ENCODE assay signal across 1 cellular context in the genomic region with DNA sequence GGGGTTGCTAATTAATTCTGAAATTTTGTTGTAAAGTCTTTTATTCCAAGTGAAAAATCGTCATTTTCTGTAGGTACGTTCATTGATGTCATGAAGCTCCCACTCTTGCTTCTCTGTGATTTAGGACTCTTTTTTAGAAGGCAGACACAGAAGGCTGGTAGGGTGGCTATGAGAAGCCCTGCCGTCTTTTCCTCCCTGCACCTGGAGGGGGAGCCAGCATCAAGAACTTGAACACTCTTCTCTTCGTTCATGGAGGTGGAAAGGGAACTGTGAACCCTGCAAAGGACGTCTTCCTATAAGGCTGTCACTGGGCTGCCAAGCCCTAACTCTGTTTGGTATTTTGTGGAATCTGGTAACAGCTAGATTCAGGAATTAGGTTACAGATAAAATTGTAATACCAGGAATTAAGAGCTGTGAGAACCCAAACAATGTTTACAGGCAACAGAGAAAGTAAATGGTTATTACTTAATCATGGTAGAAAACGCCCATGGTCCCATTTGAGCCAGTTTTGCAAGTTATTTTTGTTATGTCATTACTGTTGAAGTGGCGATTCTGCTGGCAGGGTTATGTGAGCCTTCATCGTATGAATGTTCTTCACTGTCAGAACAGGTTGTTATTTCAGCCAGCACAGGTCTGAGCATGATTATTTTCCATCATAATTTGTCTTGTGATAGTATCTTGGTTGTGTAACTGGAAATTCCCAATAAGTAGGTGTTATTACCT.
TF ChIP-seq lines count a peak whose summit lies in the region.

No MANE protein-coding gene starts in this region.

TF ChIP-seq in K562, 482 proteins besides CTCF, POLR2A, EP300 and RAD21 (continued from another document):
- TF ChIP-seq, protein P1, sequence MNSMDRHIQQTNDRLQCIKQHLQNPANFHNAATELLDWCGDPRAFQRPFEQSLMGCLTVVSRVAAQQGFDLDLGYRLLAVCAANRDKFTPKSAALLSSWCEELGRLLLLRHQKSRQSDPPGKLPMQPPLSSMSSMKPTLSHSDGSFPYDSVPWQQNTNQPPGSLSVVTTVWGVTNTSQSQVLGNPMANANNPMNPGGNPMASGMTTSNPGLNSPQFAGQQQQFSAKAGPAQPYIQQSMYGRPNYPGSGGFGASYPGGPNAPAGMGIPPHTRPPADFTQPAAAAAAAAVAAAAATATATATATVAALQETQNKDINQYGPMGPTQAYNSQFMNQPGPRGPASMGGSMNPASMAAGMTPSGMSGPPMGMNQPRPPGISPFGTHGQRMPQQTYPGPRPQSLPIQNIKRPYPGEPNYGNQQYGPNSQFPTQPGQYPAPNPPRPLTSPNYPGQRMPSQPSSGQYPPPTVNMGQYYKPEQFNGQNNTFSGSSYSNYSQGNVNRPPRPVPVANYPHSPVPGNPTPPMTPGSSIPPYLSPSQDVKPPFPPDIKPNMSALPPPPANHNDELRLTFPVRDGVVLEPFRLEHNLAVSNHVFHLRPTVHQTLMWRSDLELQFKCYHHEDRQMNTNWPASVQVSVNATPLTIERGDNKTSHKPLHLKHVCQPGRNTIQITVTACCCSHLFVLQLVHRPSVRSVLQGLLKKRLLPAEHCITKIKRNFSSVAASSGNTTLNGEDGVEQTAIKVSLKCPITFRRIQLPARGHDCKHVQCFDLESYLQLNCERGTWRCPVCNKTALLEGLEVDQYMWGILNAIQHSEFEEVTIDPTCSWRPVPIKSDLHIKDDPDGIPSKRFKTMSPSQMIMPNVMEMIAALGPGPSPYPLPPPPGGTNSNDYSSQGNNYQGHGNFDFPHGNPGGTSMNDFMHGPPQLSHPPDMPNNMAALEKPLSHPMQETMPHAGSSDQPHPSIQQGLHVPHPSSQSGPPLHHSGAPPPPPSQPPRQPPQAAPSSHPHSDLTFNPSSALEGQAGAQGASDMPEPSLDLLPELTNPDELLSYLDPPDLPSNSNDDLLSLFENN (IDR thresholded peaks at IDR 0.05; ENCODE audit: low read depth in 2 of 2, low read length in 2 of 2): no peak
- TF ChIP-seq, protein P2, sequence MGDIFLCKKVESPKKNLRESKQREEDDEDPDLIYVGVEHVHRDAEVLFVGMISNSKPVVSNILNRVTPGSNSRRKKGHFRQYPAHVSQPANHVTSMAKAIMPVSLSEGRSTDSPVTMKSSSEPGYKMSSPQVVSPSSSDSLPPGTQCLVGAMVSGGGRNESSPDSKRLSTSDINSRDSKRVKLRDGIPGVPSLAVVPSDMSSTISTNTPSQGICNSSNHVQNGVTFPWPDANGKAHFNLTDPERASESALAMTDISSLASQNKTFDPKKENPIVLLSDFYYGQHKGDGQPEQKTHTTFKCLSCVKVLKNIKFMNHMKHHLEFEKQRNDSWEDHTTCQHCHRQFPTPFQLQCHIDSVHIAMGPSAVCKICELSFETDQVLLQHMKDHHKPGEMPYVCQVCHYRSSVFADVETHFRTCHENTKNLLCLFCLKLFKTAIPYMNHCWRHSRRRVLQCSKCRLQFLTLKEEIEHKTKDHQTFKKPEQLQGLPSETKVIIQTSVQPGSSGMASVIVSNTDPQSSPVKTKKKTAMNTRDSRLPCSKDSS (IDR thresholded peaks at IDR 0.05; ENCODE audit: low read depth, partially characterized antibody): no peak
- TF ChIP-seq, protein P3, sequence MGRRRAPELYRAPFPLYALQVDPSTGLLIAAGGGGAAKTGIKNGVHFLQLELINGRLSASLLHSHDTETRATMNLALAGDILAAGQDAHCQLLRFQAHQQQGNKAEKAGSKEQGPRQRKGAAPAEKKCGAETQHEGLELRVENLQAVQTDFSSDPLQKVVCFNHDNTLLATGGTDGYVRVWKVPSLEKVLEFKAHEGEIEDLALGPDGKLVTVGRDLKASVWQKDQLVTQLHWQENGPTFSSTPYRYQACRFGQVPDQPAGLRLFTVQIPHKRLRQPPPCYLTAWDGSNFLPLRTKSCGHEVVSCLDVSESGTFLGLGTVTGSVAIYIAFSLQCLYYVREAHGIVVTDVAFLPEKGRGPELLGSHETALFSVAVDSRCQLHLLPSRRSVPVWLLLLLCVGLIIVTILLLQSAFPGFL (CRISPR knock-in tag; IDR thresholded peaks at IDR 0.05): no peak
- TF ChIP-seq JUND (IDR thresholded peaks at IDR 0.05; ENCODE audit: borderline replicate concordance, low read depth, low read length): peak; percentile 40; the same call in 1 of the 2 replicates
- TF ChIP-seq JUND (tag; IDR thresholded peaks at IDR 0.05; ENCODE audit: borderline replicate concordance, low read depth, low read length): no peak; the same call in 2 of the 3 replicates
- no peak for TF ChIP-seq CREBBP (IDR thresholded peaks at IDR 0.05; ENCODE audit: low read depth, low read length)
- no peak for TF ChIP-seq GTF2E2 (tag; IDR thresholded peaks at IDR 0.05)
- TF ChIP-seq CC2D1A (IDR thresholded peaks at IDR 0.05): peak; percentile 49; the same call in 1 of the 2 replicates
- no peak for TF ChIP-seq ZNF445 (CRISPR knock-in tag; IDR thresholded peaks at IDR 0.05; ENCODE audit: low read depth)
- TF ChIP-seq, protein P4, sequence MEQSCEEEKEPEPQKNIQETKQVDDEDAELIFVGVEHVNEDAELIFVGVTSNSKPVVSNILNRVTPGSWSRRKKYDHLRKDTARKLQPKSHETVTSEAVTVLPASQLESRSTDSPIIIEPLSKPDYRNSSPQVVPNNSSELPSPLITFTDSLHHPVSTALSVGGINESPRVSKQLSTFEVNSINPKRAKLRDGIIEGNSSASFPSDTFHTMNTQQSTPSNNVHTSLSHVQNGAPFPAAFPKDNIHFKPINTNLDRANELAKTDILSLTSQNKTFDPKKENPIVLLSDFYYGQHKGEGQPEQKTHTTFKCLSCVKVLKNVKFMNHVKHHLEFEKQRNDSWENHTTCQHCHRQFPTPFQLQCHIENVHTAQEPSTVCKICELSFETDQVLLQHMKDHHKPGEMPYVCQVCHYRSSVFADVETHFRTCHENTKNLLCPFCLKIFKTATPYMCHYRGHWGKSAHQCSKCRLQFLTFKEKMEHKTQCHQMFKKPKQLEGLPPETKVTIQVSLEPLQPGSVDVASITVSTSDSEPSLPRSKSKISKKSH (CRISPR knock-in tag; IDR thresholded peaks at IDR 0.05): no peak
- TF ChIP-seq, protein P5, sequence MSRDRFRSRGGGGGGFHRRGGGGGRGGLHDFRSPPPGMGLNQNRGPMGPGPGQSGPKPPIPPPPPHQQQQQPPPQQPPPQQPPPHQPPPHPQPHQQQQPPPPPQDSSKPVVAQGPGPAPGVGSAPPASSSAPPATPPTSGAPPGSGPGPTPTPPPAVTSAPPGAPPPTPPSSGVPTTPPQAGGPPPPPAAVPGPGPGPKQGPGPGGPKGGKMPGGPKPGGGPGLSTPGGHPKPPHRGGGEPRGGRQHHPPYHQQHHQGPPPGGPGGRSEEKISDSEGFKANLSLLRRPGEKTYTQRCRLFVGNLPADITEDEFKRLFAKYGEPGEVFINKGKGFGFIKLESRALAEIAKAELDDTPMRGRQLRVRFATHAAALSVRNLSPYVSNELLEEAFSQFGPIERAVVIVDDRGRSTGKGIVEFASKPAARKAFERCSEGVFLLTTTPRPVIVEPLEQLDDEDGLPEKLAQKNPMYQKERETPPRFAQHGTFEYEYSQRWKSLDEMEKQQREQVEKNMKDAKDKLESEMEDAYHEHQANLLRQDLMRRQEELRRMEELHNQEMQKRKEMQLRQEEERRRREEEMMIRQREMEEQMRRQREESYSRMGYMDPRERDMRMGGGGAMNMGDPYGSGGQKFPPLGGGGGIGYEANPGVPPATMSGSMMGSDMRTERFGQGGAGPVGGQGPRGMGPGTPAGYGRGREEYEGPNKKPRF (IDR thresholded peaks at IDR 0.05; ENCODE audit: low read depth, low read length): no peak
- no peak for TF ChIP-seq ZKSCAN1 (IDR thresholded peaks at IDR 0.05; ENCODE audit: low read depth, low read length)
- no peak for TF ChIP-seq SUPT5H (IDR thresholded peaks at IDR 0.05)
- TF ChIP-seq SIN3B (IDR thresholded peaks at IDR 0.05; ENCODE audit: low read depth): no peak
- TF ChIP-seq SAFB (IDR thresholded peaks at IDR 0.05; ENCODE audit: borderline replicate concordance, low read depth, low read length): no peak
- 0 out of 2 replicates have a peak, but pooled peaks have one; percentile 21 for TF ChIP-seq ELF2 (CRISPR knock-in tag; IDR thresholded peaks at IDR 0.05)
- TF ChIP-seq MBD2 (IDR thresholded peaks at IDR 0.05; ENCODE audit: borderline replicate concordance, low read depth): no peak
- no peak for TF ChIP-seq TARDBP (IDR thresholded peaks at IDR 0.05)
- no peak for TF ChIP-seq ZNF717 (CRISPR knock-in tag; IDR thresholded peaks at IDR 0.05)
- TF ChIP-seq CXXC5 (CRISPR knock-in tag; IDR thresholded peaks at IDR 0.05): no peak
- 0 out of 2 replicates have a peak, but pooled peaks have one; percentile 29 for TF ChIP-seq ZNF766 (CRISPR knock-in tag; conservative IDR thresholded peaks at IDR 0.05)
- no peak for TF ChIP-seq HDAC8 (tag; IDR thresholded peaks at IDR 0.05)
